12 cellular contexts compared by ENCODE assay signal in genomic region chr3:8869613-8870012, GRCh38.
DNase-seq lines count a peak whose midpoint lies in the region; ATAC-seq, FAIRE-seq and TF ChIP-seq lines count a peak whose summit lies in the region.
"Had no signal": no experiment of that assay in that cellular context is flagged by ENCODE, and none has a peak within 500 bp of the region (broad histone marks: within the 10 kb centered on the region; RNA-seq: fewer than 3 reads in every experiment).

No MANE protein-coding gene starts in this region.

- H3K4me3 ChIP-seq in small intestine (ENCODE audit: low read depth in 1 of 2, low read length in 2 of 2): no peak overlapping the region

- H3K4me3 Mint-ChIP-seq in HFFc6: peak overlapping the region; percentile 66

- WGBS in small intestine, 3 donors: 78 to 94% (median 81%) methylated on average over 2 of the region's 2 CpGs

- H3K27me3 ChIP-seq in foreskin keratinocyte (no peaks in the 10 kb centered on the region), small intestine (ENCODE audit: control insufficient read depth in 2 of 2, insufficient read depth in 2 of 2, low read length in 2 of 2) (no peaks in the 10 kb centered on the region)

- H3K4me1 ChIP-seq in foreskin keratinocyte: peaks cover 18% of the 10 kb centered on the region
- no peaks in the 10 kb centered on the region for H3K4me1 ChIP-seq in small intestine (ENCODE audit: control insufficient read depth in 2 of 2, insufficient read depth in 1 of 2, low read depth in 1 of 2, low read length in 1 of 2)

- no peak for FAIRE-seq in small intestine (lab: Jason Lieb, UNC)

- no peaks in the 10 kb centered on the region; the same call in 1 of the 2 replicates for H3K9me3 Mint-ChIP-seq in HFFc6

- H3K27ac Mint-ChIP-seq in HFFc6: peak overlapping the region; percentile 82

- peaks cover 29% of the 10 kb centered on the region for H3K36me3 Mint-ChIP-seq in HFFc6 (ENCODE audit: low read depth)

- peak; percentile 99 for ATAC-seq in foreskin keratinocyte

- H3K36me3 ChIP-seq in small intestine (ENCODE audit: control insufficient read depth in 2 of 2, insufficient read depth in 2 of 2, low read length in 2 of 2): no peaks in the 10 kb centered on the region

- peaks cover 90% of the 10 kb centered on the region for H3K4me1 Mint-ChIP-seq in HFFc6 (ENCODE audit: low read depth)

- H3K27ac ChIP-seq in foreskin keratinocyte (peak overlapping the region; percentile 89), small intestine (ENCODE audit: low read depth in 1 of 2, low read length in 1 of 2) (no peak overlapping the region)

- peak; percentile 99 for DNase-seq in HFFc6
- DNase-seq in SW480 (ENCODE audit: low spot score): peak; percentile 27
- peak; percentile 100 for DNase-seq in foreskin keratinocyte
- peak; percentile 2 for DNase-seq in small intestine
- DNase-seq in cerebellar cortex (ENCODE audit: low spot score): no peak
- no peak for DNase-seq in DMS114 treated with DMSO at 0.1 percent for 48 hours (lab: John Stamatoyannopoulos, UW; ENCODE audit: unreplicated experiment)
- no peak for DNase-seq in NCI-H187 treated with DMSO at 0.1 percent for 48 hours (lab: John Stamatoyannopoulos, UW)
- no peak for DNase-seq in midbrain (lab: John Stamatoyannopoulos, UW)
- DNase-seq: central memory CD4-positive, alpha-beta T cell; NCI-H2171 treated with DMSO at 0.1 percent for 48 hours; retina; stimulated activated CD8-positive, alpha-beta memory T cell treated with anti-CD3 and anti-CD28 coated beads, Interleukin-4, amount 100 ng/mL, for 48 hours had no signal

- H3K9me3 ChIP-seq in small intestine (ENCODE audit: control insufficient read depth, low read depth): no peaks in the 10 kb centered on the region

- TF ChIP-seq CTCF in HFFc6 (IDR thresholded peaks at IDR 0.05): no peak
- no peak for TF ChIP-seq CTCF in foreskin keratinocyte (conservative IDR thresholded peaks at IDR 0.05)

- H3K27me3 Mint-ChIP-seq in HFFc6 (ENCODE audit: insufficient read depth): peaks cover 3% of the 10 kb centered on the region; the same call in 1 of the 2 replicates

Comparison
In these comparisons a context has a peak if more than half of its experiments do, and no peak if none do; other contexts are left out.
1. DNase-seq: peak in HFFc6 (single experiment), SW480 (single experiment), foreskin keratinocyte (2 of 2) and small intestine (single experiment); none in cerebellar cortex (single experiment), DMS114 treated with DMSO at 0.1 percent for 48 hours (single experiment), NCI-H187 treated with DMSO at 0.1 percent for 48 hours (single experiment) and midbrain (single experiment).